In the genomic region with DNA sequence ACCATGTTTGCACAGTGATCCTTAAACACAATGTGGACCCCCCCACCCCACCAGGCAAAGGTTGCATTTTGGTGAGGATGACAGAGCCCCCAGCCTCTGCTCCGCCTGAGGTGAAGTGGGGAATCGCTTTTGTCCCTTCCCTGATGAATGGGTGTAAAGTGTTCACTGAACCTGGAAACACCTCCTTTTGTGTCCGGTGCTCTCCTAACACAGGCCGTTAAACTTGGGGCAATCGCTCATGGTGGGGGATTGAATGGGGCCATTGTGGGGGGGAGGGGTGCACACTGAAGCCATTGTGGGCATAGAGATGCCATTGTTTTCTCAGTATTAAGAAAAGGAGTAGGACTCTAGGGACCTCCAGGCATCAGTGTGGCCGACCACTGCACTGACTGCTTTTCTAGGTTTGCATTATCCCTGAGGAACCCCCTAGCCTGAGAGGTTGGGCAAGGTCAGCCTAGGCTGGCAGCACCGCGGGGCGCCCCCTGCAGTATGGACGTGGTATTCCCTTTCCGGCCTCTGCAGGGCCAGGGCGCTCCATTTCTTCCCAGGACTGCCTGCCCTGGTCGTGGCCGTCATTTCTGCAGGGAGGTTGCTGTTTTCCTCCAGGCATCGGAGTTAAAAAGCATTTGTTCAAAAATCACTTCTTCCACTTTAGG, we compare ENCODE assay signal across 1 cellular context.
TF ChIP-seq lines count a peak whose summit lies in the region.

No MANE protein-coding gene starts in this region.

TF ChIP-seq in GM23338, 12 proteins besides CTCF, POLR2A, EP300 and RAD21 (continued from another document):
- no peak for TF ChIP-seq NANOG (IDR thresholded peaks at IDR 0.05; ENCODE audit: borderline replicate concordance)
- TF ChIP-seq EZH2phosphoT487 (IDR thresholded peaks at IDR 0.05; ENCODE audit: unreplicated experiment): no peak
- TF ChIP-seq STAT1 (IDR thresholded peaks at IDR 0.05; ENCODE audit: unreplicated experiment): no peak
- TF ChIP-seq, protein P1, sequence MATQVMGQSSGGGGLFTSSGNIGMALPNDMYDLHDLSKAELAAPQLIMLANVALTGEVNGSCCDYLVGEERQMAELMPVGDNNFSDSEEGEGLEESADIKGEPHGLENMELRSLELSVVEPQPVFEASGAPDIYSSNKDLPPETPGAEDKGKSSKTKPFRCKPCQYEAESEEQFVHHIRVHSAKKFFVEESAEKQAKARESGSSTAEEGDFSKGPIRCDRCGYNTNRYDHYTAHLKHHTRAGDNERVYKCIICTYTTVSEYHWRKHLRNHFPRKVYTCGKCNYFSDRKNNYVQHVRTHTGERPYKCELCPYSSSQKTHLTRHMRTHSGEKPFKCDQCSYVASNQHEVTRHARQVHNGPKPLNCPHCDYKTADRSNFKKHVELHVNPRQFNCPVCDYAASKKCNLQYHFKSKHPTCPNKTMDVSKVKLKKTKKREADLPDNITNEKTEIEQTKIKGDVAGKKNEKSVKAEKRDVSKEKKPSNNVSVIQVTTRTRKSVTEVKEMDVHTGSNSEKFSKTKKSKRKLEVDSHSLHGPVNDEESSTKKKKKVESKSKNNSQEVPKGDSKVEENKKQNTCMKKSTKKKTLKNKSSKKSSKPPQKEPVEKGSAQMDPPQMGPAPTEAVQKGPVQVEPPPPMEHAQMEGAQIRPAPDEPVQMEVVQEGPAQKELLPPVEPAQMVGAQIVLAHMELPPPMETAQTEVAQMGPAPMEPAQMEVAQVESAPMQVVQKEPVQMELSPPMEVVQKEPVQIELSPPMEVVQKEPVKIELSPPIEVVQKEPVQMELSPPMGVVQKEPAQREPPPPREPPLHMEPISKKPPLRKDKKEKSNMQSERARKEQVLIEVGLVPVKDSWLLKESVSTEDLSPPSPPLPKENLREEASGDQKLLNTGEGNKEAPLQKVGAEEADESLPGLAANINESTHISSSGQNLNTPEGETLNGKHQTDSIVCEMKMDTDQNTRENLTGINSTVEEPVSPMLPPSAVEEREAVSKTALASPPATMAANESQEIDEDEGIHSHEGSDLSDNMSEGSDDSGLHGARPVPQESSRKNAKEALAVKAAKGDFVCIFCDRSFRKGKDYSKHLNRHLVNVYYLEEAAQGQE (IDR thresholded peaks at IDR 0.05; ENCODE audit: unreplicated experiment): no peak
- no peak for TF ChIP-seq CREB1 (CRISPR knock-in tag; IDR thresholded peaks at IDR 0.05; ENCODE audit: low read depth)
- TF ChIP-seq EZH2 (IDR thresholded peaks at IDR 0.05; ENCODE audit: low read depth, unreplicated experiment): no peak
